Comparison of ENCODE assay signal across 25 cellular contexts in genomic region chr20:5492941-5493340, GRCh38.
"Had no signal": no experiment of that assay in that cellular context is flagged by ENCODE, and none has a peak within 500 bp of the region (broad histone marks: within the 10 kb centered on the region; RNA-seq: fewer than 3 reads in every experiment).

No MANE protein-coding gene starts in this region.

- H3K4me1 Mint-ChIP-seq: stimulated activated effector memory CD8-positive, alpha-beta T cell treated with anti-CD3 and anti-CD28 coated beads, Interleukin-12 subunit alpha, Interleukin-12 subunit beta, amount 100 ng/mL, for 72 hours had no signal

- ATAC-seq: left colon; left lung; lower lobe of right lung; naive thymus-derived CD8-positive, alpha-beta T cell; right cardiac atrium; stimulated activated effector memory CD8-positive, alpha-beta T cell treated with anti-CD3 and anti-CD28 coated beads, Interleukin-12 subunit alpha, Interleukin-12 subunit beta, amount 100 ng/mL, for 72 hours; stimulated activated naive CD8-positive, alpha-beta T cell treated with anti-CD3 and anti-CD28 coated beads, Interleukin-15, amount 100 ng/mL, for 72 hours had no signal

- H3K9me3 ChIP-seq: left lung, lower lobe of right lung, ovary, uterus had no signal

- H3K36me3 ChIP-seq: left lung, lower lobe of right lung, ovary, uterus had no signal

- H3K27ac Mint-ChIP-seq: immature natural killer cell; naive thymus-derived CD8-positive, alpha-beta T cell; progenitor cell of endocrine pancreas; stimulated activated effector memory CD8-positive, alpha-beta T cell treated with anti-CD3 and anti-CD28 coated beads, Interleukin-12 subunit alpha, Interleukin-12 subunit beta, amount 100 ng/mL, for 72 hours; stimulated activated naive CD8-positive, alpha-beta T cell treated with anti-CD3 and anti-CD28 coated beads, Interleukin-15, amount 100 ng/mL, for 72 hours; type B pancreatic cell had no signal

- H3K27me3 ChIP-seq: left lung, ovary, sigmoid colon, tibial nerve, uterus had no signal

- H3K36me3 Mint-ChIP-seq: immature natural killer cell; naive thymus-derived CD8-positive, alpha-beta T cell; stimulated activated effector memory CD8-positive, alpha-beta T cell treated with anti-CD3 and anti-CD28 coated beads, Interleukin-12 subunit alpha, Interleukin-12 subunit beta, amount 100 ng/mL, for 72 hours; type B pancreatic cell had no signal

- H3K4me3 ChIP-seq: left lung, lower lobe of right lung, ovary, sigmoid colon, spleen, tibial nerve, uterus had no signal

- H3K9me3 Mint-ChIP-seq: stimulated activated effector memory CD8-positive, alpha-beta T cell treated with anti-CD3 and anti-CD28 coated beads, Interleukin-12 subunit alpha, Interleukin-12 subunit beta, amount 100 ng/mL, for 72 hours; stimulated activated naive CD8-positive, alpha-beta T cell treated with anti-CD3 and anti-CD28 coated beads, Interleukin-15, amount 100 ng/mL, for 72 hours; type B pancreatic cell had no signal

- H3K4me1 ChIP-seq: left lung, lower lobe of right lung, sigmoid colon, spleen, tibial nerve, uterus had no signal

- FAIRE-seq: islet of Langerhans, kidney, small intestine had no signal

- DNase-seq: hypothalamus; immature natural killer cell; kidney; left colon; left lung; lower lobe of right lung; mammary epithelial cell; mesenchymal stem cell; naive thymus-derived CD8-positive, alpha-beta T cell; ovary; retina; right cardiac atrium; sigmoid colon; small intestine; spleen; stimulated activated CD4-positive, alpha-beta T cell treated with anti-CD3 and anti-CD28 coated beads, Interleukin-4, amount 100 ng/mL, for 24 hours; stimulated activated naive CD4-positive, alpha-beta T cell; stimulated activated naive CD8-positive, alpha-beta T cell treated with anti-CD3 and anti-CD28 coated beads, Interleukin-15, amount 100 ng/mL, for 72 hours; substantia nigra; uterus had no signal

- H3K4me3 Mint-ChIP-seq: immature natural killer cell; naive thymus-derived CD8-positive, alpha-beta T cell; stimulated activated effector memory CD8-positive, alpha-beta T cell treated with anti-CD3 and anti-CD28 coated beads, Interleukin-12 subunit alpha, Interleukin-12 subunit beta, amount 100 ng/mL, for 72 hours; stimulated activated naive CD8-positive, alpha-beta T cell treated with anti-CD3 and anti-CD28 coated beads, Interleukin-15, amount 100 ng/mL, for 72 hours; type B pancreatic cell had no signal

- H3K27ac ChIP-seq: left lung, lower lobe of right lung, ovary, sigmoid colon, spleen, tibial nerve, uterus had no signal
